Comparison of ENCODE assay signal across 25 cellular contexts in genomic region chr1:20499718-20500117, GRCh38. TPM values are rescaled to one million over a fixed set of nuclear protein-coding genes. Genes with fewer than 3 reads are reported as not detected.
"Had no signal": no experiment of that assay in that cellular context is flagged by ENCODE, and none has a peak within 500 bp of the region (broad histone marks: within the 10 kb centered on the region; RNA-seq: fewer than 3 reads in every experiment).

No MANE protein-coding gene starts in this region.

- H3K9me3 Mint-ChIP-seq: mesothelial cell of epicardium had no signal

- FAIRE-seq: colon, endothelial cell of umbilical vein, frontal cortex, islet of Langerhans, keratinocyte had no signal

- H3K4me1 Mint-ChIP-seq: mesothelial cell of epicardium had no signal

- H3K9me3 ChIP-seq: esophagus muscularis mucosa, gastroesophageal sphincter, heart right ventricle, left lung, lower lobe of right lung had no signal

- H3K27me3 ChIP-seq: dorsolateral prefrontal cortex, esophagus muscularis mucosa, foreskin keratinocyte, gastroesophageal sphincter, heart right ventricle, left lung had no signal

- H3K27ac Mint-ChIP-seq: mesothelial cell of epicardium had no signal

- H3K4me3 ChIP-seq: coronary artery, dorsolateral prefrontal cortex, esophagus muscularis mucosa, gastroesophageal sphincter, heart right ventricle, left lung, lower lobe of right lung had no signal

- H3K27ac ChIP-seq: coronary artery, dorsolateral prefrontal cortex, esophagus muscularis mucosa, foreskin keratinocyte, gastroesophageal sphincter, heart right ventricle, left lung, lower lobe of right lung had no signal

- ATAC-seq: foreskin keratinocyte, gastroesophageal sphincter, heart right ventricle, left cardiac atrium, left lung, left ventricle myocardium superior had no signal

- H3K4me3 Mint-ChIP-seq: mesothelial cell of epicardium had no signal

- DNase-seq: dermis blood vessel endothelial cell; dorsolateral prefrontal cortex; effector CD4-positive, alpha-beta T cell; effector memory CD4-positive, alpha-beta T cell; foreskin keratinocyte; head of caudate nucleus; heart right ventricle; hippocampal formation; left cardiac atrium; left lung; left ventricle myocardium superior; lower lobe of right lung; mesenchymal stem cell had no signal

RNA-seq across cellular contexts. Expression of gene FAM43B, which starts 52.7 kb away (rescaled TPM):
- total RNA-seq: dermis blood vessel endothelial cell, endothelial cell of umbilical vein, fibroblast of lung, foreskin keratinocyte, lung microvascular endothelial cell, mononuclear cell had no signal
- polyA plus RNA-seq: endothelial cell of umbilical vein, fibroblast of lung, keratinocyte had no signal
